In the genomic region with DNA sequence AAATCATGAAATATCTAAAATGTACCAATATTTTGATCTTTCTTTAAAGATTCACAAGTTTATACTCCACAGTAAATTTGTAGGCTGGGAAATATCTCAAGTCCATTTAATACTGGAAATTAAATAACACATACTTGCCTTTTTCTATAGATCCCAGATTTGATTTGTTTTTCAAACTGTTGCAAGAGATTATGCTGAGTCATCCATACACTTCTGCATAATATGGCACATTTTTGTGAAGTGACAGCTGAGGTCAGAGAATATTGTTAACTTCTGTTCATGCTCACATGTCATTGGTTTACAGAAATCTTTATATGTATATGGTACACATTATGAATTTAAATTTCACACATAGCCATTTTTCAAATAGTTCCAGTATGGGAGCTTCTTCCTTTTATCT, we compare ENCODE assay signal across 2 cellular contexts.
TF ChIP-seq lines count a peak whose summit lies in the region.

No MANE protein-coding gene starts in this region.

TF ChIP-seq in HepG2, 621 proteins besides CTCF, POLR2A, EP300 and RAD21:
- TF ChIP-seq NFE2L2 (IDR thresholded peaks at IDR 0.05; ENCODE audit: low read length), result peak; percentile 91
- TF ChIP-seq PAWR (CRISPR knock-in tag; IDR thresholded peaks at IDR 0.05; ENCODE audit: borderline replicate concordance), result no peak
- TF ChIP-seq HOXA5 (CRISPR knock-in tag; IDR thresholded peaks at IDR 0.05), result no peak
- peak; percentile 84 to 90 for TF ChIP-seq MAFK (conservative IDR thresholded peaks at IDR 0.05 in 1 of 2, IDR thresholded peaks at IDR 0.05 in 1 of 2; ENCODE audit: low read length in 2 of 2)
- peak; percentile 83 for TF ChIP-seq MAFF (IDR thresholded peaks at IDR 0.05; ENCODE audit: low read depth, low read length)
- no peak for TF ChIP-seq ZBTB21 (CRISPR knock-in tag; IDR thresholded peaks at IDR 0.05)
- TF ChIP-seq NR2C2 (CRISPR knock-in tag; IDR thresholded peaks at IDR 0.05; ENCODE audit: borderline replicate concordance), result no peak
TF ChIP-seq in HepG2: peak in this region for 3.

TF ChIP-seq in H1, 55 proteins besides CTCF, POLR2A, EP300 and RAD21:
- TF ChIP-seq MAFK (IDR thresholded peaks at IDR 0.05; ENCODE audit: low read depth, low read length) (peak; percentile 43; the same call in 1 of the 2 replicates), SP2 (IDR thresholded peaks at IDR 0.05; ENCODE audit: low read length) (no peak), BACH1 (IDR thresholded peaks at IDR 0.05; ENCODE audit: low read length) (peak; percentile 58; the same call in 1 of the 2 replicates)
